Comparison of ENCODE assay signal across 19 cellular contexts in the genomic region with DNA sequence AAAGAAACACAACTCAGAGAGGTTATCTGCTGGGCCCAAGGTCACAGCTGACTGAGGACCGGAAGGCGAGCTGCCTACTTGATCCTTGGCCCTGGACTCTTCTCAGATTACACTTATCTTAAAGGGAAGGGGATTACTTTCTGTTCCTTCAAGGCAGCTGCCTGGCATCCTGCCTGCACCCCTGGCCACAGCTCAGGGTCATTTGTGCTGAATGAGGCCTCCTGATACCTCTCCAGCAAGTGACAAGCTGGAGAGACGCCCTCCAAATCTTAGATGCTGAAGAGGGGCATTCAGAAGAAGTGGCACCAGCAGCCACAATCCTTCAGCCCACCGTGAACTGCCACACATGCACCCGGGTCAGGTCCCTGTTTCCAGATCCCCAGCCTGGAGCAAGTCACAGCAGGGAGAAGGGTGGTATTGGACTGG. TPM values are rescaled to one million over a fixed set of nuclear protein-coding genes. Genes with fewer than 3 reads are reported as not detected.
DNase-seq lines count a peak whose midpoint lies in the region; ATAC-seq, FAIRE-seq and TF ChIP-seq lines count a peak whose summit lies in the region.
"Had no signal": no experiment of that assay in that cellular context is flagged by ENCODE, and none has a peak within 500 bp of the region (broad histone marks: within the 10 kb centered on the region; RNA-seq: fewer than 3 reads in every experiment).

No MANE protein-coding gene starts in this region.

- no peak overlapping the region for H3K4me3 ChIP-seq in liver (ENCODE audit: low read depth in 1 of 3, low read length in 3 of 3)
- H3K4me3 ChIP-seq in HepG2 (replicated peaks in 1 of 3; ENCODE audit: insufficient read depth in 1 of 3, low read depth in 2 of 3, low read length in 3 of 3): no peak overlapping the region
- no peak overlapping the region for H3K4me3 ChIP-seq in colonic mucosa

- H3K4me1 Mint-ChIP-seq in type B pancreatic cell (ENCODE audit: unreplicated experiment): peaks cover 21% of the 10 kb centered on the region
- peaks cover 35% of the 10 kb centered on the region for H3K4me1 Mint-ChIP-seq in progenitor cell of endocrine pancreas (ENCODE audit: low read depth)

- H3K27ac Mint-ChIP-seq in type B pancreatic cell: no peak overlapping the region
- no peak overlapping the region for H3K27ac Mint-ChIP-seq in progenitor cell of endocrine pancreas
- H3K27ac Mint-ChIP-seq: activated CD8-positive, alpha-beta memory T cell treated with anti-CD3 and anti-CD28 coated beads, Interleukin-2, amount 10 ng/mL, durations not matched to agents 7 days and 5 days had no signal

- H3K9me3 ChIP-seq in liver (ENCODE audit: control insufficient read depth in 4 of 4, low read length in 3 of 4) (no peaks in the 10 kb centered on the region), HepG2 (ENCODE audit: low read length) (no peaks in the 10 kb centered on the region), colonic mucosa (no peaks in the 10 kb centered on the region)

- CTCF ChIA-PET in HepG2 (lab: Yijun Ruan, JAX; ENCODE audit: low intra/inter-chr PET ratio, low total read pairs): no interaction called here

- 74% methylated on average over 5 of the region's 5 CpGs for WGBS in liver
- WGBS in HepG2 (ENCODE audit: low lambda C conversion rate): 8% methylated on average over 5 of the region's 5 CpGs

- no peak for TF ChIP-seq POLR2A in HepG2 (IDR thresholded peaks at IDR 0.05; ENCODE audit: insufficient read depth in 1 of 2, low read depth in 2 of 2, low read length in 2 of 2)

- H3K9me3 Mint-ChIP-seq in type B pancreatic cell (no peaks in the 10 kb centered on the region), progenitor cell of endocrine pancreas (ENCODE audit: low read depth) (no peaks in the 10 kb centered on the region)
- H3K9me3 Mint-ChIP-seq: stimulated activated naive CD8-positive, alpha-beta T cell treated with anti-CD3 and anti-CD28 coated beads, Interleukin-15, amount 100 ng/mL, for 72 hours had no signal

- H3K36me3 ChIP-seq in liver (ENCODE audit: control insufficient read depth in 4 of 4, insufficient read depth in 3 of 4, low read depth in 1 of 4, low read length in 3 of 4) (no peaks in the 10 kb centered on the region), HepG2 (replicated peaks in 1 of 2; ENCODE audit: control insufficient read depth in 1 of 2, insufficient read depth in 2 of 2, low read length in 2 of 2) (no peaks in the 10 kb centered on the region), colonic mucosa (no peaks in the 10 kb centered on the region)

- H3K27me3 Mint-ChIP-seq in type B pancreatic cell: peaks cover 47% of the 10 kb centered on the region
- peaks cover 9% of the 10 kb centered on the region for H3K27me3 Mint-ChIP-seq in progenitor cell of endocrine pancreas
- H3K27me3 Mint-ChIP-seq: CD4-positive, CD25-positive, alpha-beta regulatory T cell had no signal

- intact Hi-C loops in HepG2 (cut with micrococcal nuclease; ENCODE audit: unreplicated experiment): no loop called here
- intact Hi-C loops in colonic mucosa (cut with DNase I): no loop called here

- H3K27me3 ChIP-seq in liver (ENCODE audit: control insufficient read depth in 4 of 4, insufficient read depth in 4 of 4, low read length in 3 of 4) (no peaks in the 10 kb centered on the region), HepG2 (ENCODE audit: control insufficient read depth in 1 of 2, insufficient read depth in 2 of 2, low read length in 2 of 2) (peaks cover 22 to 72% of the 10 kb centered on the region in 2 experiments; a peak in 4 of 5 replicates), colonic mucosa (no peaks in the 10 kb centered on the region)

- H4K20me1 ChIP-seq in HepG2 (ENCODE audit: insufficient read depth, low read length): no peaks in the 10 kb centered on the region

- POLR2A ChIA-PET in HepG2 (lab: Yijun Ruan, JAX): interaction anchor here (0.6 kb wide), 1 partner anchor 50 kb away, joined by 3 read pairs; no protein-coding TSS in a partner anchor

- DNase-seq in HepG2 (ENCODE audit: low spot score) (no peak), colonic mucosa (peak; percentile 48), myocyte (ENCODE audit: low read depth) (peak; percentile 62), type B pancreatic cell (ENCODE audit: extremely low spot score, unreplicated experiment) (no peak), progenitor cell of endocrine pancreas (ENCODE audit: low spot score, unreplicated experiment) (no peak)
- no peak for DNase-seq in stimulated activated CD4-positive, alpha-beta T cell treated with anti-CD3 and anti-CD28 coated beads, Interleukin-12 subunit alpha, Interleukin-12 subunit beta, amount 100 ng/mL, for 4 hours
- DNase-seq: ACHN; activated CD4-positive, CD25-positive, alpha-beta regulatory T cell treated with anti-CD3 and anti-CD28 coated beads, Interleukin-2, amount 50 U/mL, for 72 hours; activated CD8-positive, alpha-beta memory T cell treated with anti-CD3 and anti-CD28 coated beads, Interleukin-2, amount 10 ng/mL, durations not matched to agents 7 days and 5 days; activated effector memory CD4-positive, alpha-beta T cell treated with Interleukin-2 at 50 U/mL for 16 hours; CD4-positive, CD25-positive, alpha-beta regulatory T cell; midbrain; NCI-H2081 treated with DMSO at 0.1 percent for 48 hours; NCI-H526; stimulated activated naive CD8-positive, alpha-beta T cell treated with anti-CD3 and anti-CD28 coated beads, Interleukin-15, amount 100 ng/mL, for 72 hours; T-helper 1 cell had no signal

- H3K4me1 ChIP-seq in liver (ENCODE audit: control insufficient read depth in 4 of 4, insufficient read depth in 4 of 4, low read length in 3 of 4) (peaks cover 5 to 21% (median 8%) of the 10 kb centered on the region in 4 donors), HepG2 (ENCODE audit: insufficient read depth, low read length) (peaks cover 14% of the 10 kb centered on the region), colonic mucosa (peaks cover 21% of the 10 kb centered on the region)

- TF ChIP-seq EP300 in HepG2 (IDR thresholded peaks at IDR 0.05; ENCODE audit: low read depth in 2 of 2, low read length in 2 of 2): no peak
- no peak for TF ChIP-seq EP300 in HepG2 (CRISPR knock-in tag; IDR thresholded peaks at IDR 0.05; ENCODE audit: borderline replicate concordance)

- no peak overlapping the region for H3K4me2 ChIP-seq in HepG2 (ENCODE audit: low read depth, low read length)

- H3K9ac ChIP-seq in liver (ENCODE audit: low read depth in 1 of 2, low read length in 2 of 2): no peak overlapping the region
- H3K9ac ChIP-seq in HepG2 (ENCODE audit: insufficient read depth, low read depth, low read length): no peak overlapping the region
- peak overlapping the region; percentile 37 to 77 for H3K9ac ChIP-seq in colonic mucosa (ENCODE audit: low read depth in 2 of 2, low read length in 2 of 2)

- TF ChIP-seq RAD21 in liver (IDR thresholded peaks at IDR 0.05) (no peak), HepG2 (CRISPR knock-in tag; IDR thresholded peaks at IDR 0.05) (no peak)

- TF ChIP-seq CTCF in liver (IDR thresholded peaks at IDR 0.05; ENCODE audit: low read depth, low read length, missing input control): no peak
- TF ChIP-seq CTCF in HepG2 (CRISPR knock-in tag; IDR thresholded peaks at IDR 0.05): no peak
- TF ChIP-seq CTCF in colonic mucosa (IDR thresholded peaks at IDR 0.05): no peak
- no peak for TF ChIP-seq CTCF in type B pancreatic cell (conservative IDR thresholded peaks at IDR 0.05)
- no peak for TF ChIP-seq CTCF in progenitor cell of endocrine pancreas (IDR thresholded peaks at IDR 0.05; ENCODE audit: unreplicated experiment)

- in situ Hi-C loops in HepG2 (cut with HindIII; ENCODE audit: extremely low pct_ligation_motif_present, low pct_unique_long_range_greater_than_20kb): no loop called here

- no peak overlapping the region for H2AFZ ChIP-seq in HepG2 (ENCODE audit: low read length)

- FAIRE-seq in HepG2 (lab: Jason Lieb, UNC): no peak
- FAIRE-seq: islet of Langerhans had no signal

- no TSS peak for BruUV-seq in HepG2 (replicated peaks; lab: Mats Ljungman, UMichigan)

- no peaks in the 10 kb centered on the region for H3K79me2 ChIP-seq in HepG2 (ENCODE audit: insufficient read depth, low read length)

- no peak for ATAC-seq in HepG2
- no peak for ATAC-seq in HG02870 (IDR thresholded peaks at IDR 0.05; ENCODE audit: unreplicated experiment)
- ATAC-seq: activated CD8-positive, alpha-beta memory T cell treated with anti-CD3 and anti-CD28 coated beads, Interleukin-2, amount 10 ng/mL, durations not matched to agents 7 days and 5 days; stimulated activated naive CD8-positive, alpha-beta T cell treated with anti-CD3 and anti-CD28 coated beads, Interleukin-15, amount 100 ng/mL, for 72 hours had no signal

- H3K27ac ChIP-seq in liver (ENCODE audit: low read depth in 1 of 2, low read length in 2 of 2) (no peak overlapping the region), HepG2 (ENCODE audit: extremely low read length, insufficient read depth, low read length) (no peak overlapping the region), colonic mucosa (peak overlapping the region; percentile 78)

- H3K4me3 Mint-ChIP-seq in type B pancreatic cell (peak overlapping the region; percentile 64), progenitor cell of endocrine pancreas (ENCODE audit: low read depth) (no peak overlapping the region)
- H3K4me3 Mint-ChIP-seq: activated CD8-positive, alpha-beta memory T cell treated with anti-CD3 and anti-CD28 coated beads, Interleukin-2, amount 10 ng/mL, durations not matched to agents 7 days and 5 days; stimulated activated naive CD8-positive, alpha-beta T cell treated with anti-CD3 and anti-CD28 coated beads, Interleukin-15, amount 100 ng/mL, for 72 hours had no signal

- H3K36me3 Mint-ChIP-seq in type B pancreatic cell (no peaks in the 10 kb centered on the region), progenitor cell of endocrine pancreas (ENCODE audit: insufficient read depth) (no peaks in the 10 kb centered on the region)
- H3K36me3 Mint-ChIP-seq: activated CD8-positive, alpha-beta memory T cell treated with anti-CD3 and anti-CD28 coated beads, Interleukin-2, amount 10 ng/mL, durations not matched to agents 7 days and 5 days; CD4-positive, CD25-positive, alpha-beta regulatory T cell had no signal

RNA-seq across cellular contexts. Expression of a gene that starts 3.4 kb away (rescaled TPM):
- 10 to 100 TPM in 1 of 2 donors, under 1 TPM in 1; 0.33 to 22.6 TPM for total RNA-seq in liver
- polyA plus RNA-seq in liver: under 1 TPM; 0.08 to 0.42 TPM
- 0.06 TPM in 1 of 2 replicates, not detected in the other for total RNA-seq in HepG2 (2016; rRNA removed; fragmentation: Illumina TruSeq; extraction: Trizol)
- not detected in 2 replicates for total RNA-seq in HepG2 (2016; cell fraction: cytosol; rRNA removed; fragmentation: Illumina TruSeq; extraction: Trizol; ENCODE audit: low read depth)
- 0.10 TPM in 1 of 2 replicates, not detected in the other for total RNA-seq in HepG2 (2016; cell fraction: insoluble cytoplasmic fraction; rRNA removed; fragmentation: Illumina TruSeq; extraction: Trizol)
- total RNA-seq in HepG2 (2016; cell fraction: membrane; rRNA removed; fragmentation: Illumina TruSeq; extraction: Trizol): 0.15 and 0.21 TPM in 2 replicates
- total RNA-seq in HepG2 (2016; cell fraction: nucleus; rRNA removed; fragmentation: Illumina TruSeq; extraction: Trizol): not detected in 2 replicates
- polyA plus RNA-seq in HepG2 (2011; rRNA removed): 0.03 and 0.18 TPM in 2 replicates
- polyA plus RNA-seq in HepG2 (2011; cell fraction: cytosol; rRNA removed): 0.04 and 0.06 TPM in 2 replicates
- 0.10 and 0.12 TPM in 2 replicates for polyA plus RNA-seq in HepG2 (2011; cell fraction: nucleus; rRNA removed)
- polyA plus RNA-seq in HepG2 (2012): 0.64 and 0.87 TPM in 2 replicates
- polyA plus RNA-seq in HepG2 (2016; cell fraction: cytosol; fragmentation: Illumina TruSeq; extraction: Trizol; ENCODE audit: low read depth): not detected in 2 replicates
- polyA plus RNA-seq in HepG2 (2016; cell fraction: insoluble cytoplasmic fraction; fragmentation: Illumina TruSeq; extraction: Trizol; ENCODE audit: low read depth): not detected in 2 replicates
- 0.08 TPM in 1 of 2 replicates, not detected in the other for polyA plus RNA-seq in HepG2 (2016; cell fraction: membrane; fragmentation: Illumina TruSeq; extraction: Trizol; ENCODE audit: low read depth)
- not detected in 2 replicates for polyA plus RNA-seq in HepG2 (2016; cell fraction: nucleus; fragmentation: Illumina TruSeq; extraction: Trizol; ENCODE audit: insufficient read depth, low read depth)
- polyA minus RNA-seq in HepG2 (2011; rRNA and poly(A)+ RNA removed; ENCODE audit: low replicate concordance): 1.6 TPM in 1 of 2 replicates, not detected in the other
- polyA minus RNA-seq in HepG2 (2011; cell fraction: cytosol; rRNA and poly(A)+ RNA removed): not detected in 2 replicates
- 0.25 TPM in 1 of 2 replicates, not detected in the other for polyA minus RNA-seq in HepG2 (2011; cell fraction: nucleus; rRNA and poly(A)+ RNA removed)
- 10 to 100 TPM; 43.2 to 49.4 TPM for total RNA-seq in colonic mucosa
- total RNA-seq in myocyte: 0.21 and 0.51 TPM in 2 replicates
- polyA plus RNA-seq in myocyte (2012): 2.3 TPM
- total RNA-seq in type B pancreatic cell (ENCODE audit: low replicate concordance): 2.9 and 4.5 TPM in 2 replicates
- 8.5 and 9.7 TPM in 2 replicates for total RNA-seq in progenitor cell of endocrine pancreas

Comparison
In these comparisons a context has a peak if more than half of its experiments do, and no peak if none do; other contexts are left out.
1. H3K9ac ChIP-seq: peak in colonic mucosa (2 of 2); none in liver (0 of 2) and HepG2 (single experiment).
2. DNase-seq: peak in colonic mucosa (single experiment) and myocyte (single experiment); none in HepG2 (single experiment), type B pancreatic cell (single experiment), progenitor cell of endocrine pancreas (single experiment) and stimulated activated CD4-positive, alpha-beta T cell treated with anti-CD3 and anti-CD28 coated beads, Interleukin-12 subunit alpha, Interleukin-12 subunit beta, amount 100 ng/mL, for 4 hours (single experiment).